In genomic region chr5:146199216-146199815, GRCh38 we compare ENCODE assay signal across 25 cellular contexts.
"Had no signal": no experiment of that assay in that cellular context is flagged by ENCODE, and none has a peak within 500 bp of the region (broad histone marks: within the 10 kb centered on the region; RNA-seq: fewer than 3 reads in every experiment).

No MANE protein-coding gene starts in this region.

- H3K4me2 ChIP-seq: hepatocyte had no signal

- FAIRE-seq: colon, islet of Langerhans had no signal

- H2AFZ ChIP-seq: hepatocyte had no signal

- H3K4me3 Mint-ChIP-seq: activated B cell treated with CpG ODN at 0.5 μM for 24 hours; activated CD4-positive, alpha-beta memory T cell treated with anti-CD3 and anti-CD28 coated beads for 36 hours; activated CD8-positive, alpha-beta memory T cell treated with anti-CD3 and anti-CD28 coated beads, Interleukin-2, amount 10 ng/mL, durations not matched to agents 7 days and 5 days; activated naive CD8-positive, alpha-beta T cell treated with anti-CD3 and anti-CD28 coated beads, Interleukin-2, amount 10 ng/mL, durations not matched to agents 7 days and 5 days; activated T-helper 17 cell treated with anti-CD3 and anti-CD28 coated beads, Interleukin-2, amount 50 U/mL, for 72 hours; endodermal cell; natural killer cell; stimulated activated effector memory CD8-positive, alpha-beta T cell treated with anti-CD3 and anti-CD28 coated beads, Interleukin-12 subunit alpha, Interleukin-12 subunit beta, amount 100 ng/mL, for 72 hours; T-cell; type B pancreatic cell had no signal

- H3K36me3 ChIP-seq: sigmoid colon, stomach had no signal

- H3K27ac Mint-ChIP-seq: activated B cell treated with CpG ODN at 0.5 μM for 24 hours; activated CD4-positive, alpha-beta memory T cell treated with anti-CD3 and anti-CD28 coated beads for 36 hours; activated CD8-positive, alpha-beta memory T cell treated with anti-CD3 and anti-CD28 coated beads, Interleukin-2, amount 10 ng/mL, durations not matched to agents 7 days and 5 days; activated naive CD8-positive, alpha-beta T cell treated with anti-CD3 and anti-CD28 coated beads, Interleukin-2, amount 10 ng/mL, durations not matched to agents 7 days and 5 days; activated T-helper 17 cell treated with anti-CD3 and anti-CD28 coated beads, Interleukin-2, amount 50 U/mL, for 72 hours; endodermal cell; natural killer cell; stimulated activated effector memory CD8-positive, alpha-beta T cell treated with anti-CD3 and anti-CD28 coated beads, Interleukin-12 subunit alpha, Interleukin-12 subunit beta, amount 100 ng/mL, for 72 hours; T-cell; type B pancreatic cell had no signal

- ATAC-seq: activated CD8-positive, alpha-beta memory T cell treated with anti-CD3 and anti-CD28 coated beads, Interleukin-2, amount 10 ng/mL, durations not matched to agents 7 days and 5 days; activated T-helper 17 cell treated with anti-CD3 and anti-CD28 coated beads, Interleukin-2, amount 50 U/mL, for 72 hours; left cardiac atrium; natural killer cell; stimulated activated effector memory CD8-positive, alpha-beta T cell treated with anti-CD3 and anti-CD28 coated beads, Interleukin-12 subunit alpha, Interleukin-12 subunit beta, amount 100 ng/mL, for 72 hours; T-cell had no signal

- H3K9me3 Mint-ChIP-seq: activated B cell treated with CpG ODN at 0.5 μM for 24 hours; activated CD4-positive, alpha-beta memory T cell treated with anti-CD3 and anti-CD28 coated beads for 36 hours; activated T-helper 17 cell treated with anti-CD3 and anti-CD28 coated beads, Interleukin-2, amount 50 U/mL, for 72 hours; brain; endodermal cell; natural killer cell; stimulated activated effector memory CD8-positive, alpha-beta T cell treated with anti-CD3 and anti-CD28 coated beads, Interleukin-12 subunit alpha, Interleukin-12 subunit beta, amount 100 ng/mL, for 72 hours; T-cell; type B pancreatic cell had no signal

- H3K27ac ChIP-seq: hepatocyte, testis had no signal

- H3K4me1 Mint-ChIP-seq: activated T-helper 17 cell treated with anti-CD3 and anti-CD28 coated beads, Interleukin-2, amount 50 U/mL, for 72 hours; natural killer cell; stimulated activated effector memory CD8-positive, alpha-beta T cell treated with anti-CD3 and anti-CD28 coated beads, Interleukin-12 subunit alpha, Interleukin-12 subunit beta, amount 100 ng/mL, for 72 hours had no signal

- H3K9me3 ChIP-seq: sigmoid colon, stomach, testis had no signal

- H3K36me3 Mint-ChIP-seq: activated CD4-positive, alpha-beta memory T cell treated with anti-CD3 and anti-CD28 coated beads for 36 hours; activated CD8-positive, alpha-beta memory T cell treated with anti-CD3 and anti-CD28 coated beads, Interleukin-2, amount 10 ng/mL, durations not matched to agents 7 days and 5 days; activated naive CD8-positive, alpha-beta T cell treated with anti-CD3 and anti-CD28 coated beads, Interleukin-2, amount 10 ng/mL, durations not matched to agents 7 days and 5 days; brain; natural killer cell; stimulated activated effector memory CD8-positive, alpha-beta T cell treated with anti-CD3 and anti-CD28 coated beads, Interleukin-12 subunit alpha, Interleukin-12 subunit beta, amount 100 ng/mL, for 72 hours; T-cell; type B pancreatic cell had no signal

- DNase-seq: activated B cell treated with CpG ODN at 0.5 μM for 24 hours; activated CD4-positive, alpha-beta memory T cell treated with anti-CD3 and anti-CD28 coated beads for 36 hours; activated CD4-positive, alpha-beta T cell treated with anti-CD3 and anti-CD28 coated beads for 4 hours; activated CD8-positive, alpha-beta memory T cell treated with anti-CD3 and anti-CD28 coated beads, Interleukin-2, amount 10 ng/mL, durations not matched to agents 7 days and 5 days; activated naive CD4-positive, alpha-beta T cell treated with Interleukin-2 at 50 U/mL for 16 hours; activated naive CD8-positive, alpha-beta T cell treated with anti-CD3 and anti-CD28 coated beads, Interleukin-2, amount 10 ng/mL, durations not matched to agents 7 days and 5 days; activated T-cell treated with anti-CD3 and anti-CD28 coated beads, Interleukin-2, amount 50 U/mL, for 1 hour; caudate nucleus; endodermal cell; erythroblast; left cardiac atrium; natural killer cell; nucleus accumbens; sigmoid colon; stimulated activated CD4-positive, alpha-beta T cell treated with anti-CD3 and anti-CD28 coated beads, Interleukin-4, amount 100 ng/mL, for 24 hours; stomach; T-cell; testis had no signal

- H3K4me3 ChIP-seq: hepatocyte, sigmoid colon, stomach, testis had no signal

- H3K27me3 ChIP-seq: hepatocyte, sigmoid colon, stomach, testis had no signal

- H3K27me3 Mint-ChIP-seq: activated naive CD8-positive, alpha-beta T cell treated with anti-CD3 and anti-CD28 coated beads, Interleukin-2, amount 10 ng/mL, durations not matched to agents 7 days and 5 days; type B pancreatic cell had no signal
